In genomic region chr7:39721919-39722597, GRCh38 we compare ENCODE assay signal across 1 cellular context.
TF ChIP-seq lines count a peak whose summit lies in the region.

No MANE protein-coding gene starts in this region.

TF ChIP-seq in K562, 482 proteins besides CTCF, POLR2A, EP300 and RAD21 (continued from another document and continues in another):
- TF ChIP-seq, protein P1, sequence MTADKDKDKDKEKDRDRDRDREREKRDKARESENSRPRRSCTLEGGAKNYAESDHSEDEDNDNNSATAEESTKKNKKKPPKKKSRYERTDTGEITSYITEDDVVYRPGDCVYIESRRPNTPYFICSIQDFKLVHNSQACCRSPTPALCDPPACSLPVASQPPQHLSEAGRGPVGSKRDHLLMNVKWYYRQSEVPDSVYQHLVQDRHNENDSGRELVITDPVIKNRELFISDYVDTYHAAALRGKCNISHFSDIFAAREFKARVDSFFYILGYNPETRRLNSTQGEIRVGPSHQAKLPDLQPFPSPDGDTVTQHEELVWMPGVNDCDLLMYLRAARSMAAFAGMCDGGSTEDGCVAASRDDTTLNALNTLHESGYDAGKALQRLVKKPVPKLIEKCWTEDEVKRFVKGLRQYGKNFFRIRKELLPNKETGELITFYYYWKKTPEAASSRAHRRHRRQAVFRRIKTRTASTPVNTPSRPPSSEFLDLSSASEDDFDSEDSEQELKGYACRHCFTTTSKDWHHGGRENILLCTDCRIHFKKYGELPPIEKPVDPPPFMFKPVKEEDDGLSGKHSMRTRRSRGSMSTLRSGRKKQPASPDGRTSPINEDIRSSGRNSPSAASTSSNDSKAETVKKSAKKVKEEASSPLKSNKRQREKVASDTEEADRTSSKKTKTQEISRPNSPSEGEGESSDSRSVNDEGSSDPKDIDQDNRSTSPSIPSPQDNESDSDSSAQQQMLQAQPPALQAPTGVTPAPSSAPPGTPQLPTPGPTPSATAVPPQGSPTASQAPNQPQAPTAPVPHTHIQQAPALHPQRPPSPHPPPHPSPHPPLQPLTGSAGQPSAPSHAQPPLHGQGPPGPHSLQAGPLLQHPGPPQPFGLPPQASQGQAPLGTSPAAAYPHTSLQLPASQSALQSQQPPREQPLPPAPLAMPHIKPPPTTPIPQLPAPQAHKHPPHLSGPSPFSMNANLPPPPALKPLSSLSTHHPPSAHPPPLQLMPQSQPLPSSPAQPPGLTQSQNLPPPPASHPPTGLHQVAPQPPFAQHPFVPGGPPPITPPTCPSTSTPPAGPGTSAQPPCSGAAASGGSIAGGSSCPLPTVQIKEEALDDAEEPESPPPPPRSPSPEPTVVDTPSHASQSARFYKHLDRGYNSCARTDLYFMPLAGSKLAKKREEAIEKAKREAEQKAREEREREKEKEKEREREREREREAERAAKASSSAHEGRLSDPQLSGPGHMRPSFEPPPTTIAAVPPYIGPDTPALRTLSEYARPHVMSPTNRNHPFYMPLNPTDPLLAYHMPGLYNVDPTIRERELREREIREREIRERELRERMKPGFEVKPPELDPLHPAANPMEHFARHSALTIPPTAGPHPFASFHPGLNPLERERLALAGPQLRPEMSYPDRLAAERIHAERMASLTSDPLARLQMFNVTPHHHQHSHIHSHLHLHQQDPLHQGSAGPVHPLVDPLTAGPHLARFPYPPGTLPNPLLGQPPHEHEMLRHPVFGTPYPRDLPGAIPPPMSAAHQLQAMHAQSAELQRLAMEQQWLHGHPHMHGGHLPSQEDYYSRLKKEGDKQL (CRISPR knock-in tag; IDR thresholded peaks at IDR 0.05; ENCODE audit: borderline replicate concordance): no peak
- TF ChIP-seq, protein P2, sequence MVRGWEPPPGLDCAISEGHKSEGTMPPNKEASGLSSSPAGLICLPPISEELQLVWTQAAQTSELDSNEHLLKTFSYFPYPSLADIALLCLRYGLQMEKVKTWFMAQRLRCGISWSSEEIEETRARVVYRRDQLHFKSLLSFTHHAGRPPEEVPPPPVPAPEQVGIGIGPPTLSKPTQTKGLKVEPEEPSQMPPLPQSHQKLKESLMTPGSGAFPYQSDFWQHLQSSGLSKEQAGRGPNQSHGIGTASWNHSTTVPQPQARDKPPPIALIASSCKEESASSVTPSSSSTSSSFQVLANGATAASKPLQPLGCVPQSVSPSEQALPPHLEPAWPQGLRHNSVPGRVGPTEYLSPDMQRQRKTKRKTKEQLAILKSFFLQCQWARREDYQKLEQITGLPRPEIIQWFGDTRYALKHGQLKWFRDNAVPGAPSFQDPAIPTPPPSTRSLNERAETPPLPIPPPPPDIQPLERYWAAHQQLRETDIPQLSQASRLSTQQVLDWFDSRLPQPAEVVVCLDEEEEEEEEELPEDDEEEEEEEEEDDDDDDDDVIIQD (CRISPR knock-in tag; IDR thresholded peaks at IDR 0.05): no peak
- no peak for TF ChIP-seq NUFIP1 (IDR thresholded peaks at IDR 0.05; ENCODE audit: partially characterized antibody)
- TF ChIP-seq RB1 (IDR thresholded peaks at IDR 0.05; ENCODE audit: low read depth): no peak
- no peak for TF ChIP-seq RFX7 (CRISPR knock-in tag; IDR thresholded peaks at IDR 0.05)
- TF ChIP-seq, protein P3, sequence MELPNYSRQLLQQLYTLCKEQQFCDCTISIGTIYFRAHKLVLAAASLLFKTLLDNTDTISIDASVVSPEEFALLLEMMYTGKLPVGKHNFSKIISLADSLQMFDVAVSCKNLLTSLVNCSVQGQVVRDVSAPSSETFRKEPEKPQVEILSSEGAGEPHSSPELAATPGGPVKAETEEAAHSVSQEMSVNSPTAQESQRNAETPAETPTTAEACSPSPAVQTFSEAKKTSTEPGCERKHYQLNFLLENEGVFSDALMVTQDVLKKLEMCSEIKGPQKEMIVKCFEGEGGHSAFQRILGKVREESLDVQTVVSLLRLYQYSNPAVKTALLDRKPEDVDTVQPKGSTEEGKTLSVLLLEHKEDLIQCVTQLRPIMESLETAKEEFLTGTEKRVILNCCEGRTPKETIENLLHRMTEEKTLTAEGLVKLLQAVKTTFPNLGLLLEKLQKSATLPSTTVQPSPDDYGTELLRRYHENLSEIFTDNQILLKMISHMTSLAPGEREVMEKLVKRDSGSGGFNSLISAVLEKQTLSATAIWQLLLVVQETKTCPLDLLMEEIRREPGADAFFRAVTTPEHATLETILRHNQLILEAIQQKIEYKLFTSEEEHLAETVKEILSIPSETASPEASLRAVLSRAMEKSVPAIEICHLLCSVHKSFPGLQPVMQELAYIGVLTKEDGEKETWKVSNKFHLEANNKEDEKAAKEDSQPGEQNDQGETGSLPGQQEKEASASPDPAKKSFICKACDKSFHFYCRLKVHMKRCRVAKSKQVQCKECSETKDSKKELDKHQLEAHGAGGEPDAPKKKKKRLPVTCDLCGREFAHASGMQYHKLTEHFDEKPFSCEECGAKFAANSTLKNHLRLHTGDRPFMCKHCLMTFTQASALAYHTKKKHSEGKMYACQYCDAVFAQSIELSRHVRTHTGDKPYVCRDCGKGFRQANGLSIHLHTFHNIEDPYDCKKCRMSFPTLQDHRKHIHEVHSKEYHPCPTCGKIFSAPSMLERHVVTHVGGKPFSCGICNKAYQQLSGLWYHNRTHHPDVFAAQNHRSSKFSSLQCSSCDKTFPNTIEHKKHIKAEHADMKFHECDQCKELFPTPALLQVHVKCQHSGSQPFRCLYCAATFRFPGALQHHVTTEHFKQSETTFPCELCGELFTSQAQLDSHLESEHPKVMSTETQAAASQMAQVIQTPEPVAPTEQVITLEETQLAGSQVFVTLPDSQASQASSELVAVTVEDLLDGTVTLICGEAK (IDR thresholded peaks at IDR 0.05): no peak
- TF ChIP-seq, protein P3 (CRISPR knock-in tag; IDR thresholded peaks at IDR 0.05): no peak
- no peak for TF ChIP-seq PHF21A (IDR thresholded peaks at IDR 0.05; ENCODE audit: borderline replicate concordance, low read depth)
- TF ChIP-seq GMEB1 (CRISPR knock-in tag; IDR thresholded peaks at IDR 0.05): no peak
- no peak; the same call in 1 of the 2 replicates for TF ChIP-seq NFATC3 (IDR thresholded peaks at IDR 0.05)
- TF ChIP-seq NFIC (IDR thresholded peaks at IDR 0.05): peak; percentile 50
- TF ChIP-seq TARDBP (IDR thresholded peaks at IDR 0.05): no peak
- TF ChIP-seq, protein P4, sequence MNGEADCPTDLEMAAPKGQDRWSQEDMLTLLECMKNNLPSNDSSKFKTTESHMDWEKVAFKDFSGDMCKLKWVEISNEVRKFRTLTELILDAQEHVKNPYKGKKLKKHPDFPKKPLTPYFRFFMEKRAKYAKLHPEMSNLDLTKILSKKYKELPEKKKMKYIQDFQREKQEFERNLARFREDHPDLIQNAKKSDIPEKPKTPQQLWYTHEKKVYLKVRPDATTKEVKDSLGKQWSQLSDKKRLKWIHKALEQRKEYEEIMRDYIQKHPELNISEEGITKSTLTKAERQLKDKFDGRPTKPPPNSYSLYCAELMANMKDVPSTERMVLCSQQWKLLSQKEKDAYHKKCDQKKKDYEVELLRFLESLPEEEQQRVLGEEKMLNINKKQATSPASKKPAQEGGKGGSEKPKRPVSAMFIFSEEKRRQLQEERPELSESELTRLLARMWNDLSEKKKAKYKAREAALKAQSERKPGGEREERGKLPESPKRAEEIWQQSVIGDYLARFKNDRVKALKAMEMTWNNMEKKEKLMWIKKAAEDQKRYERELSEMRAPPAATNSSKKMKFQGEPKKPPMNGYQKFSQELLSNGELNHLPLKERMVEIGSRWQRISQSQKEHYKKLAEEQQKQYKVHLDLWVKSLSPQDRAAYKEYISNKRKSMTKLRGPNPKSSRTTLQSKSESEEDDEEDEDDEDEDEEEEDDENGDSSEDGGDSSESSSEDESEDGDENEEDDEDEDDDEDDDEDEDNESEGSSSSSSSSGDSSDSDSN (IDR thresholded peaks at IDR 0.05; ENCODE audit: borderline replicate concordance in 1 of 2, low read depth in 2 of 2, low read length in 2 of 2): no peak
- TF ChIP-seq ZNF780A (CRISPR knock-in tag; IDR thresholded peaks at IDR 0.05): no peak
- no peak for TF ChIP-seq GTF2A2 (tag; IDR thresholded peaks at IDR 0.05)
- TF ChIP-seq HEY1 (CRISPR knock-in tag; IDR thresholded peaks at IDR 0.05; ENCODE audit: borderline replicate concordance): no peak
- no peak for TF ChIP-seq ZNF212 (CRISPR knock-in tag; IDR thresholded peaks at IDR 0.05)
- TF ChIP-seq HMG20B (CRISPR knock-in tag; IDR thresholded peaks at IDR 0.05): no peak
- no peak for TF ChIP-seq ZNF253 (CRISPR knock-in tag; conservative IDR thresholded peaks at IDR 0.05)
- no peak for TF ChIP-seq TAL1 (IDR thresholded peaks at IDR 0.05)
- TF ChIP-seq ZNF224 (CRISPR knock-in tag; IDR thresholded peaks at IDR 0.05): no peak
- no peak for TF ChIP-seq ZBTB43 (CRISPR knock-in tag; IDR thresholded peaks at IDR 0.05)
- peak; percentile 64 for TF ChIP-seq EHMT2 (IDR thresholded peaks at IDR 0.05)
- TF ChIP-seq, protein P5, sequence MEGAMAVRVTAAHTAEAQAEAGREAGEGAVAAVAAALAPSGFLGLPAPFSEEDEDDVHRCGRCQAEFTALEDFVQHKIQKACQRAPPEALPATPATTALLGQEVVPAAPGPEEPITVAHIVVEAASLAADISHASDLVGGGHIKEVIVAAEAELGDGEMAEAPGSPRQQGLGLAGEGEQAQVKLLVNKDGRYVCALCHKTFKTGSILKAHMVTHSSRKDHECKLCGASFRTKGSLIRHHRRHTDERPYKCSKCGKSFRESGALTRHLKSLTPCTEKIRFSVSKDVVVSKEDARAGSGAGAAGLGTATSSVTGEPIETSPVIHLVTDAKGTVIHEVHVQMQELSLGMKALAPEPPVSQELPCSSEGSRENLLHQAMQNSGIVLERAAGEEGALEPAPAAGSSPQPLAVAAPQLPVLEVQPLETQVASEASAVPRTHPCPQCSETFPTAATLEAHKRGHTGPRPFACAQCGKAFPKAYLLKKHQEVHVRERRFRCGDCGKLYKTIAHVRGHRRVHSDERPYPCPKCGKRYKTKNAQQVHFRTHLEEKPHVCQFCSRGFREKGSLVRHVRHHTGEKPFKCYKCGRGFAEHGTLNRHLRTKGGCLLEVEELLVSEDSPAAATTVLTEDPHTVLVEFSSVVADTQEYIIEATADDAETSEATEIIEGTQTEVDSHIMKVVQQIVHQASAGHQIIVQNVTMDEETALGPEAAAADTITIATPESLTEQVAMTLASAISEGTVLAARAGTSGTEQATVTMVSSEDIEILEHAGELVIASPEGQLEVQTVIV (CRISPR knock-in tag; IDR thresholded peaks at IDR 0.05; ENCODE audit: borderline replicate concordance): no peak
- TF ChIP-seq ZNF740 (CRISPR knock-in tag; IDR thresholded peaks at IDR 0.05): no peak
- TF ChIP-seq ZNF740 (tag; IDR thresholded peaks at IDR 0.05): no peak
- TF ChIP-seq TRIM25 (IDR thresholded peaks at IDR 0.05; ENCODE audit: borderline replicate concordance): no peak
